In genomic region chr1:3152143-3152542, GRCh38 we compare ENCODE assay signal across 26 cellular contexts.
"Had no signal": no experiment of that assay in that cellular context is flagged by ENCODE, and none has a peak within 500 bp of the region (broad histone marks: within the 10 kb centered on the region; RNA-seq: fewer than 3 reads in every experiment).

No MANE protein-coding gene starts in this region.

- H3K4me3 ChIP-seq: left lung, lung, neural progenitor cell, ovary, prostate gland, skin epidermis, stomach, testis, tibial nerve, uterus had no signal

- H3K36me3 ChIP-seq: left lung, neural progenitor cell, ovary, prostate gland, stomach, tibial nerve, uterus had no signal

- H3K4me1 ChIP-seq: left lung, prostate gland, testis, uterus had no signal

- H3K27me3 ChIP-seq: neural progenitor cell, ovary, testis, uterus had no signal

- H3K27ac ChIP-seq: left lung, neural progenitor cell, ovary, prostate gland, skin epidermis, testis, uterus had no signal

- H3K36me3 Mint-ChIP-seq: mesothelial cell of epicardium; naive B cell; natural killer cell; neural progenitor cell; stimulated activated naive B cell treated with anti-CD40 and anti-IgM and Interleukin-4, amounts not matched to agents 10 μg/mL and 1 μg/mL and 100 μg/mL, for 72 hours; type B pancreatic cell had no signal

- H3K27ac Mint-ChIP-seq: mesothelial cell of epicardium; natural killer cell; nephron progenitor cell; neural progenitor cell; stimulated activated naive B cell treated with anti-CD40 and anti-IgM and Interleukin-4, amounts not matched to agents 10 μg/mL and 1 μg/mL and 100 μg/mL, for 72 hours; type B pancreatic cell had no signal

- DNase-seq: hippocampal formation; kidney glomerular epithelial cell; left colon; mesendoderm; naive B cell; natural killer cell; nephron progenitor cell; ovary; retina; stimulated activated CD4-positive, alpha-beta T cell treated with anti-CD3 and anti-CD28 coated beads, Interleukin-12 subunit alpha, Interleukin-12 subunit beta, amount 100 ng/mL, for 4 hours; stimulated activated CD4-positive, alpha-beta T cell treated with anti-CD3 and anti-CD28 coated beads, Interleukin-15, amount 100 ng/mL, for 24 hours; stimulated activated CD4-positive, alpha-beta T cell treated with anti-CD3 and anti-CD28 coated beads, Interleukin-2, amount 100 ng/mL, for 24 hours; stimulated activated CD4-positive, alpha-beta T cell treated with anti-CD3 and anti-CD28 coated beads, Interleukin-4, amount 100 ng/mL, for 1 hour; stimulated activated naive B cell treated with anti-CD40 and anti-IgM and Interleukin-4, amounts not matched to agents 10 μg/mL and 1 μg/mL and 100 μg/mL, for 72 hours; stimulated activated naive CD8-positive, alpha-beta T cell treated with anti-CD3 and anti-CD28 coated beads, Interleukin-15, Interleukin-2, amounts not matched to agents 100 U/mL and 50 U/mL, for 24 hours; stomach; testis; uterus had no signal

- H3K4me1 Mint-ChIP-seq: naive B cell; natural killer cell; stimulated activated naive B cell treated with anti-CD40 and anti-IgM and Interleukin-4, amounts not matched to agents 10 μg/mL and 1 μg/mL and 100 μg/mL, for 72 hours had no signal

- H3K9me3 ChIP-seq: left lung, ovary, prostate gland, stomach, testis, tibial nerve, uterus had no signal

- H3K9me3 Mint-ChIP-seq: mesothelial cell of epicardium; naive B cell; natural killer cell; nephron progenitor cell; neural progenitor cell; stimulated activated naive B cell treated with anti-CD40 and anti-IgM and Interleukin-4, amounts not matched to agents 10 μg/mL and 1 μg/mL and 100 μg/mL, for 72 hours; type B pancreatic cell had no signal

- H3K4me3 Mint-ChIP-seq: mesothelial cell of epicardium; naive B cell; natural killer cell; nephron progenitor cell; neural progenitor cell; stimulated activated naive B cell treated with anti-CD40 and anti-IgM and Interleukin-4, amounts not matched to agents 10 μg/mL and 1 μg/mL and 100 μg/mL, for 72 hours; type B pancreatic cell had no signal
